26 cellular contexts compared by ENCODE assay signal in the genomic region with DNA sequence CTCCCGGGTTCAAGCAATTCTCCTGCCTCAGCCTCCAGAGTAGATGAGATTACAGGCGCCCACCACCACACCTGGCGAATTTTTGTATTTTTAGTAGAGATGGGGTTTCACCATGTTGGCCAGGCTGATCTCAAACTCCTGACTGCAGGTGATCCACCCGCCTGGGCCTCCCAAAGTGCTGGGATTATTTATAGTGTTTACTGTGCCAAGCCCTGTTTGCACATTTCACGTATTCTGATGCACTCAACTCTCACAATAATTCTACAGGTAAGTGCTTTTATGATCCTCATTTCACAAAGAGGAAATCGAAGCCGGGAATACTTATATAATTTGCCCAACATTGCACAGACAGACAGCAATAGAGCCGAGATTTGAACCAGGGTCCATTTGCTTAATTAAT. TPM values are rescaled to one million over a fixed set of nuclear protein-coding genes. Genes with fewer than 3 reads are reported as not detected.
"Had no signal": no experiment of that assay in that cellular context is flagged by ENCODE, and none has a peak within 500 bp of the region (broad histone marks: within the 10 kb centered on the region; RNA-seq: fewer than 3 reads in every experiment).

No MANE protein-coding gene starts in this region.

- H3K27ac ChIP-seq: HL-60, KMS-11, SJSA1, SK-N-MC had no signal

- FAIRE-seq: HTR-8/SVneo, K562, RCC 7860 had no signal

- H3K9me3 ChIP-seq: SJSA1 had no signal

- DNase-seq: Kasumi-1, MM.1S, NCI-H1092 treated with DMSO at 0.1 percent for 48 hours, NCI-H1436, NCI-H187, NCI-H2029, NCI-H2081 treated with DMSO at 0.1 percent for 48 hours, NCI-H2171, NCI-H226, NCI-H446, NCI-H524, NCI-H526 treated with DMSO at 0.1 percent for 48 hours, NCI-H748 treated with DMSO at 0.1 percent for 48 hours, OCI-M1, Right ventricle myocardium superior, RPMI8226, SIG-M5, SW 1271 had no signal

- H3K27me3 ChIP-seq: SJSA1 had no signal

- H3K4me3 ChIP-seq: K562, SJSA1, SK-N-MC had no signal

- ATAC-seq: K562 had no signal

- H3K4me2 ChIP-seq: KMS-11 had no signal

- H3K36me3 ChIP-seq: SJSA1 had no signal

- H3K9ac ChIP-seq: KMS-11 had no signal

RNA-seq across cellular contexts. Expression of gene DAGLA, which starts 38.0 kb away (rescaled TPM):
- polyA plus RNA-seq: IgD-negative memory B cell had no signal
